In the genomic region with DNA sequence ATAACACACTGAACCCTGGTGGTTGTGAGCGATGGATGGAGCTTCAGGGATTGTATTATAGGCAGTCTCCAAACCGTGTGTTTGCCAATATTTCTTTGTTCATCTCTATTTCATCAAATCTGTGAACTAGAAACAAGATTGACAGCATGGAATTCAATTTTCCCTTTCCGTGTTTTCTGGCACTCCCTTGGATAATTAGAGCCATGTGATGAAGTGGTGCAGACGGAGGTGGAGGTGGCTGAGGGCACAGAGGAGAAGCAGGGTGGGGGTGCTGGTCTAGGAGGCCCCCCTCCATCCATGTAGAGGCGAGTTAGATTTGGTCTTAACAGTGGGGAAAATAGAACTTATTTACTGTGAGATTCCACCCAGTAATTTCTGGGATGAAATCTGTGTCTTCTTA, we compare ENCODE assay signal across 25 cellular contexts.
"Had no signal": no experiment of that assay in that cellular context is flagged by ENCODE, and none has a peak within 500 bp of the region (broad histone marks: within the 10 kb centered on the region; RNA-seq: fewer than 3 reads in every experiment).

No MANE protein-coding gene starts in this region.

- H3K4me3 ChIP-seq: K562, SJSA1, SK-N-MC had no signal

- H3K27ac Mint-ChIP-seq: IgD-negative memory B cell had no signal

- H3K36me3 ChIP-seq: SJSA1 had no signal

- H3K36me3 Mint-ChIP-seq: IgD-negative memory B cell had no signal

- H3K27ac ChIP-seq: HL-60, KMS-11, SJSA1, SK-N-MC had no signal

- H3K27me3 Mint-ChIP-seq: IgD-negative memory B cell had no signal

- H3K9ac ChIP-seq: KMS-11 had no signal

- H3K4me3 Mint-ChIP-seq: IgD-negative memory B cell had no signal

- H3K4me1 Mint-ChIP-seq: IgD-negative memory B cell had no signal

- H3K4me2 ChIP-seq: KMS-11 had no signal

- DNase-seq: Kasumi-1, MM.1S, NCI-H1092 treated with DMSO at 0.1 percent for 48 hours, NCI-H1436, NCI-H187, NCI-H2029, NCI-H2081 treated with DMSO at 0.1 percent for 48 hours, NCI-H2171, NCI-H226, NCI-H446, NCI-H510A, NCI-H524 treated with DMSO at 0.1 percent for 48 hours, NCI-H69, NCI-H774, Right ventricle myocardium superior, RPMI8226, SIG-M5 had no signal

- FAIRE-seq: HTR-8/SVneo, K562, RCC 7860 had no signal

- H3K27me3 ChIP-seq: SJSA1 had no signal
